1 cellular context compared by ENCODE assay signal in genomic region chr3:184635774-184636173, GRCh38.
TF ChIP-seq lines count a peak whose summit lies in the region.

No MANE protein-coding gene starts in this region.

TF ChIP-seq in IMR-90, 13 proteins besides CTCF, POLR2A, EP300 and RAD21:
- no peak for TF ChIP-seq USF2 (IDR thresholded peaks at IDR 0.05; ENCODE audit: low read depth, low read length)
